In genomic region chr1:204407314-204407971, GRCh38 we compare ENCODE assay signal across 8 cellular contexts. TPM values are rescaled to one million over a fixed set of nuclear protein-coding genes. Genes with fewer than 3 reads are reported as not detected.
A peak's percentile ranks its signal among the peaks of the same experiment; 100 is the strongest.
DNase-seq lines count a peak whose midpoint lies in the region; ATAC-seq and TF ChIP-seq lines count a peak whose summit lies in the region.

No MANE protein-coding gene starts in this region.

- POLR2A ChIA-PET in AG04449 (lab: Yijun Ruan, JAX) = interaction anchor here (1.0 to 1.5 kb wide), 2 partner anchors 10 to 149 kb away, joined by 3 to 6 read pairs; no protein-coding TSS in a partner anchor

- peak overlapping the region; percentile 99 for H3K27ac ChIP-seq in muscle layer of duodenum (ENCODE audit: low read length)

- DNase-seq in AG04449 (ENCODE audit: low read depth, low spot score) (no peak), cardiac fibroblast (ENCODE audit: low read depth in 2 of 2) (no peak), iPS-NIHi11 (ENCODE audit: low spot score) (no peak), NOMO-1 (lab: John Stamatoyannopoulos, UW; ENCODE audit: unreplicated experiment in 2 of 2) (no peak), NCI-H748 treated with DMSO at 0.1 percent for 48 hours (lab: John Stamatoyannopoulos, UW) (no peak)
- no peak for DNase-seq in Jurkat, Clone E6-1 (ENCODE audit: low read depth, low spot score)

- H3K36me3 ChIP-seq in muscle layer of duodenum (ENCODE audit: control insufficient read depth in 1 of 2, insufficient read depth in 2 of 2, low read length in 2 of 2) = peaks cover 20 to 31% of the 10 kb centered on the region in 2 donors

- H3K9me3 ChIP-seq in muscle layer of duodenum (ENCODE audit: control insufficient read depth in 1 of 2, low read length in 2 of 2) = no peaks in the 10 kb centered on the region

- no peaks in the 10 kb centered on the region for H3K27me3 ChIP-seq in muscle layer of duodenum (ENCODE audit: low read depth, low read length)

- TF ChIP-seq CTCF in AG04449 (IDR thresholded peaks at IDR 0.05; ENCODE audit: insufficient read depth, low read length, missing control alignments) (no peak), cardiac fibroblast (IDR thresholded peaks at IDR 0.05; ENCODE audit: low read depth, low read length) (no peak)

- no peak for ATAC-seq in HG02759 (IDR thresholded peaks at IDR 0.05; ENCODE audit: unreplicated experiment)

- H3K4me3 ChIP-seq in AG04449 (ENCODE audit: low read depth, low read length) (peak overlapping the region; percentile 73), cardiac fibroblast (replicated peaks in 1 of 2; ENCODE audit: low read depth in 2 of 2, low read length in 2 of 2) (peak overlapping the region; percentile 77 to 97), muscle layer of duodenum (ENCODE audit: low read depth in 1 of 2, low read length in 2 of 2) (peak overlapping the region; percentile 79 to 94)
- peak overlapping the region; percentile 97 for H3K4me3 ChIP-seq in Jurkat, Clone E6-1 (ENCODE audit: low read length)

- peaks cover 0 to 26% of the 10 kb centered on the region in 2 donors for H3K4me1 ChIP-seq in muscle layer of duodenum (ENCODE audit: control insufficient read depth in 1 of 2, insufficient read depth in 2 of 2, low read length in 2 of 2)

- CTCF ChIA-PET in AG04449 (lab: Yijun Ruan, JAX) = interaction anchor here (0.7 to 4.9 kb wide), 16 partner anchors 9 to 399 kb away, joined by 3 to 111 read pairs (median 6); partner anchors contain the start of gene GOLT1A

RNA-seq across cellular contexts. Expression of gene PPP1R15B, which starts 4.2 kb away (rescaled TPM):
- 17.1 TPM for polyA plus RNA-seq in Jurkat, Clone E6-1 (2012; ENCODE audit: insufficient read depth, insufficient read length)

RNA-seq across cellular contexts. Expression of gene PLEKHA6, which starts 47.7 kb away (rescaled TPM):
- 0.79 TPM for polyA plus RNA-seq in Jurkat, Clone E6-1 (2012; ENCODE audit: insufficient read depth, insufficient read length)
